28 cellular contexts compared by ENCODE assay signal in genomic region chr10:21873198-21873597, GRCh38.
A peak's percentile ranks its signal among the peaks of the same experiment; 100 is the strongest.
DNase-seq lines count a peak whose midpoint lies in the region; ATAC-seq, FAIRE-seq and TF ChIP-seq lines count a peak whose summit lies in the region.
"Had no signal": no experiment of that assay in that cellular context is flagged by ENCODE, and none has a peak within 500 bp of the region (broad histone marks: within the 10 kb centered on the region; RNA-seq: fewer than 3 reads in every experiment).

No MANE protein-coding gene starts in this region.

- H3F3A ChIP-seq in MM.1S (ENCODE audit: insufficient read depth, low read length) = no peaks in the 10 kb centered on the region

- no peak overlapping the region for H3K4me3 ChIP-seq in HepG2 (replicated peaks in 1 of 3; ENCODE audit: insufficient read depth in 1 of 3, low read depth in 2 of 3, low read length in 3 of 3)
- H3K4me3 ChIP-seq in right lobe of liver = no peak overlapping the region
- H3K4me3 ChIP-seq in trophoblast cell (ENCODE audit: low read depth, low read length) = no peak overlapping the region
- no peak overlapping the region for H3K4me3 ChIP-seq in lower leg skin (ENCODE audit: low read depth, poor library complexity, severe bottlenecking)
- H3K4me3 ChIP-seq in MM.1S (ENCODE audit: low read length) = no peak overlapping the region
- no peak overlapping the region for H3K4me3 ChIP-seq in hepatocyte
- H3K4me3 ChIP-seq: BLaER1, GM12878 had no signal

- no peak overlapping the region for H4K12ac ChIP-seq in trophoblast cell (ENCODE audit: low read depth, low read length)

- BruUV-seq in HepG2 (replicated peaks; lab: Mats Ljungman, UMichigan) = no TSS peak

- H3K9me3 ChIP-seq in HepG2 (ENCODE audit: low read length) (peaks cover 8% of the 10 kb centered on the region; the same call in 1 of the 2 replicates), right lobe of liver (no peaks in the 10 kb centered on the region), trophoblast cell (ENCODE audit: insufficient read depth, low read depth, low read length) (peaks cover 6% of the 10 kb centered on the region), MM.1S (replicated peaks; ENCODE audit: insufficient read depth, low read length) (no peaks in the 10 kb centered on the region), hepatocyte (ENCODE audit: low read depth) (peaks cover 16% of the 10 kb centered on the region)
- H3K9me3 ChIP-seq: BE2C had no signal

- no peak overlapping the region for H2AK5ac ChIP-seq in trophoblast cell (ENCODE audit: low read length)

- CTCF ChIA-PET in HepG2 (lab: Yijun Ruan, JAX; ENCODE audit: low intra/inter-chr PET ratio, low total read pairs) = no interaction called here
- CTCF ChIA-PET in WTC11 (lab: Charles Lee) = no interaction called here

- no peak overlapping the region for H4K8ac ChIP-seq in trophoblast cell (ENCODE audit: low read depth, low read length)

- no peaks in the 10 kb centered on the region for H3K36me3 ChIP-seq in HepG2 (replicated peaks in 1 of 2; ENCODE audit: control insufficient read depth in 1 of 2, insufficient read depth in 2 of 2, low read length in 2 of 2)
- H3K36me3 ChIP-seq in right lobe of liver = peaks cover 0 to 3% (median 0%) of the 10 kb centered on the region in 4 donors
- peaks cover 9 to 21% of the 10 kb centered on the region in 2 experiments for H3K36me3 ChIP-seq in trophoblast cell (ENCODE audit: control insufficient read depth in 1 of 2, insufficient read depth in 2 of 2, low read length in 2 of 2)
- H3K36me3 ChIP-seq in MM.1S (replicated peaks; ENCODE audit: insufficient read depth, low read length) = no peaks in the 10 kb centered on the region
- no peaks in the 10 kb centered on the region for H3K36me3 ChIP-seq in hepatocyte (replicated peaks; ENCODE audit: insufficient read depth, low read depth)
- H3K36me3 ChIP-seq: BE2C had no signal

- POLR2A ChIA-PET in HepG2 (lab: Yijun Ruan, JAX) (no interaction called here), WTC11 (lab: Charles Lee) (no interaction called here)

- H3K4ac ChIP-seq in trophoblast cell (ENCODE audit: low read depth, low read length) = no peak overlapping the region

- no peak overlapping the region for H3K14ac ChIP-seq in trophoblast cell (ENCODE audit: low read length)

- ATAC-seq in HepG2 (no peak), right lobe of liver (no peak), WTC11 (no peak)
- ATAC-seq: GM12878 had no signal

- H3K4me1 ChIP-seq in HepG2 (ENCODE audit: insufficient read depth, low read length) (no peaks in the 10 kb centered on the region), right lobe of liver (no peaks in the 10 kb centered on the region), trophoblast cell (ENCODE audit: control insufficient read depth in 1 of 2, insufficient read depth in 2 of 2, low read length in 2 of 2) (peaks cover 3 to 6% of the 10 kb centered on the region in 2 experiments), MM.1S (ENCODE audit: low read length) (no peaks in the 10 kb centered on the region), hepatocyte (ENCODE audit: insufficient read depth) (no peaks in the 10 kb centered on the region)
- H3K4me1 ChIP-seq: BE2C, BLaER1 had no signal

- H3K27me3 Mint-ChIP-seq in WTC11 (ENCODE audit: low read depth) = no peaks in the 10 kb centered on the region
- H3K27me3 Mint-ChIP-seq: CD4-positive, alpha-beta memory T cell; CD4-positive, CD25-positive, alpha-beta regulatory T cell had no signal

- H2BK5ac ChIP-seq in trophoblast cell (ENCODE audit: low read depth, low read length, poor library complexity) = no peak overlapping the region

- no peak overlapping the region for H4K91ac ChIP-seq in trophoblast cell (ENCODE audit: low read depth, low read length)

- H3K9me2 ChIP-seq in MM.1S (replicated peaks; ENCODE audit: insufficient read depth, low read length) = no peaks in the 10 kb centered on the region
- H3K9me2 ChIP-seq in hepatocyte (replicated peaks; ENCODE audit: insufficient read depth) = no peaks in the 10 kb centered on the region

- no peak for FAIRE-seq in HepG2 (lab: Jason Lieb, UNC)
- FAIRE-seq: A204.1, GM12878, GM12892, GM18507 had no signal

- H3K4me1 Mint-ChIP-seq in WTC11 = peaks cover 28% of the 10 kb centered on the region
- H3K4me1 Mint-ChIP-seq: CD14-positive monocyte; CD8-positive, alpha-beta memory T cell had no signal

- H2AFZ ChIP-seq in HepG2 (ENCODE audit: low read length) (no peak overlapping the region), trophoblast cell (ENCODE audit: insufficient read depth, low read length, poor library complexity) (no peak overlapping the region), MM.1S (ENCODE audit: low read length) (no peak overlapping the region), hepatocyte (no peak overlapping the region)

- H3K79me1 ChIP-seq in trophoblast cell (ENCODE audit: low read length) = peaks cover 5% of the 10 kb centered on the region

- in situ Hi-C loops in HepG2 (cut with HindIII; ENCODE audit: extremely low pct_ligation_motif_present, low pct_unique_long_range_greater_than_20kb) = no loop called here

- intact Hi-C loops in HepG2 (cut with micrococcal nuclease; ENCODE audit: unreplicated experiment) = no loop called here
- intact Hi-C loops in right lobe of liver (cut with DNase I) = no loop called here
- intact Hi-C loops in lower leg skin (cut with DNase I; ENCODE audit: low total_unique reads) = no loop called here

- no peak for TF ChIP-seq EP300 in HepG2 (IDR thresholded peaks at IDR 0.05; ENCODE audit: low read depth in 2 of 2, low read length in 2 of 2)
- TF ChIP-seq EP300 in HepG2 (CRISPR knock-in tag; IDR thresholded peaks at IDR 0.05; ENCODE audit: borderline replicate concordance) = no peak

- no peak overlapping the region for H3K27ac Mint-ChIP-seq in WTC11
- H3K27ac Mint-ChIP-seq: CD14-positive monocyte; CD4-positive, CD25-positive, alpha-beta regulatory T cell; CD8-positive, alpha-beta memory T cell had no signal

- no peak overlapping the region for H2BK120ac ChIP-seq in trophoblast cell (ENCODE audit: insufficient read depth, low read length, poor library complexity)

- TF ChIP-seq POLR2A in HepG2 (IDR thresholded peaks at IDR 0.05; ENCODE audit: insufficient read depth in 1 of 2, low read depth in 2 of 2, low read length in 2 of 2) (no peak), right lobe of liver (IDR thresholded peaks at IDR 0.05) (no peak), lower leg skin (IDR thresholded peaks at IDR 0.05) (no peak)

- H3K36me3 Mint-ChIP-seq in WTC11 = peaks cover 30% of the 10 kb centered on the region

- 94% methylated on average over 5 of the region's 5 CpGs for WGBS in HepG2 (ENCODE audit: low lambda C conversion rate)
- WGBS in right lobe of liver (ENCODE audit: insufficient coverage, low coverage, low lambda C conversion rate, missing lambda C conversion rate) = 100% methylated on average over 3 of the region's 5 CpGs
- no CpG with 5 or more reads among the region's 5 CpGs for WGBS in trophoblast cell (ENCODE audit: extremely low coverage, insufficient coverage, insufficient read length)
- WGBS in lower leg skin, 2 donors = 94 to 99% methylated on average over 5 of the region's 5 CpGs
- 96% methylated on average over 5 of the region's 5 CpGs for WGBS in hepatocyte (ENCODE audit: low lambda C conversion rate, missing lambda C conversion rate)

- no peak overlapping the region for H3K23ac ChIP-seq in trophoblast cell (ENCODE audit: low read length)

- H3K27me3 ChIP-seq in HepG2 (ENCODE audit: control insufficient read depth in 1 of 2, insufficient read depth in 2 of 2, low read length in 2 of 2) (no peaks in the 10 kb centered on the region), right lobe of liver (no peaks in the 10 kb centered on the region), trophoblast cell (ENCODE audit: insufficient read depth, low read length) (no peaks in the 10 kb centered on the region), MM.1S (replicated peaks; ENCODE audit: insufficient read depth, low read length) (no peaks in the 10 kb centered on the region), hepatocyte (no peaks in the 10 kb centered on the region)
- H3K27me3 ChIP-seq: BE2C, BLaER1 had no signal

- DNase-seq in HepG2 (ENCODE audit: low spot score) (no peak), right lobe of liver (no peak), WTC11 (ENCODE audit: low spot score) (no peak), trophoblast cell (no peak), lower leg skin (ENCODE audit: low spot score in 2 of 2) (no peak), MM.1S (no peak), hepatocyte (ENCODE audit: low spot score) (no peak)
- DNase-seq: 8988T; ACHN; BE2C; C1 segment of cervical spinal cord; CD4-positive, alpha-beta memory T cell; CD4-positive, CD25-positive, alpha-beta regulatory T cell; CD8-positive, alpha-beta memory T cell; COR-L47; DMS 273 treated with DMSO at 0.1 percent for 48 hours; DMS153; DMS53; DMS79; DND-41; EL; GDM1 had no signal

- H3K9me3 Mint-ChIP-seq in WTC11 = peaks cover 25% of the 10 kb centered on the region

- H3K4me2 ChIP-seq in HepG2 (ENCODE audit: low read depth, low read length) = no peak overlapping the region
- H3K4me2 ChIP-seq in trophoblast cell (ENCODE audit: low read length) = no peak overlapping the region
- H3K4me2 ChIP-seq in MM.1S (ENCODE audit: low read depth, low read length) = no peak overlapping the region
- H3K4me2 ChIP-seq in hepatocyte = no peak overlapping the region
- H3K4me2 ChIP-seq: BLaER1 had no signal

- no peak overlapping the region for H2BK12ac ChIP-seq in trophoblast cell (ENCODE audit: low read length)

- H3K4me3 Mint-ChIP-seq in WTC11 = no peak overlapping the region
- H3K4me3 Mint-ChIP-seq: CD14-positive monocyte; CD4-positive, alpha-beta memory T cell; CD4-positive, CD25-positive, alpha-beta regulatory T cell; CD8-positive, alpha-beta memory T cell had no signal

- no peak for TF ChIP-seq RAD21 in HepG2 (CRISPR knock-in tag; IDR thresholded peaks at IDR 0.05)

- H3K79me2 ChIP-seq in HepG2 (ENCODE audit: insufficient read depth, low read length) = no peaks in the 10 kb centered on the region
- no peaks in the 10 kb centered on the region for H3K79me2 ChIP-seq in trophoblast cell (ENCODE audit: control insufficient read depth, insufficient read depth, low read length, poor library complexity)
- H3K79me2 ChIP-seq in MM.1S (ENCODE audit: low read length) = peaks cover 22% of the 10 kb centered on the region
- no peaks in the 10 kb centered on the region for H3K79me2 ChIP-seq in hepatocyte

- H3K9ac ChIP-seq in HepG2 (ENCODE audit: insufficient read depth, low read depth, low read length) (no peak overlapping the region), trophoblast cell (ENCODE audit: low read length) (no peak overlapping the region), MM.1S (ENCODE audit: low read length) (no peak overlapping the region)
- H3K9ac ChIP-seq: BLaER1 had no signal

- TF ChIP-seq CTCF in HepG2 (CRISPR knock-in tag; IDR thresholded peaks at IDR 0.05) = no peak
- no peak for TF ChIP-seq CTCF in right lobe of liver (IDR thresholded peaks at IDR 0.05)
- no peak for TF ChIP-seq CTCF in WTC11 (IDR thresholded peaks at IDR 0.05)
- TF ChIP-seq CTCF in lower leg skin (IDR thresholded peaks at IDR 0.05) = no peak
- TF ChIP-seq CTCF in MM.1S (IDR thresholded peaks at IDR 0.05; ENCODE audit: low read length) = no peak
- TF ChIP-seq CTCF in hepatocyte (IDR thresholded peaks at IDR 0.05; ENCODE audit: poor library complexity) = no peak

- H4K20me1 ChIP-seq in HepG2 (ENCODE audit: insufficient read depth, low read length) (no peaks in the 10 kb centered on the region), MM.1S (ENCODE audit: insufficient read depth, low read length) (no peaks in the 10 kb centered on the region), hepatocyte (ENCODE audit: insufficient read depth, poor library complexity, severe bottlenecking) (no peaks in the 10 kb centered on the region)
- H4K20me1 ChIP-seq: BLaER1 had no signal

- H3K18ac ChIP-seq in trophoblast cell (ENCODE audit: low read length) = no peak overlapping the region

- no peak overlapping the region for H3K27ac ChIP-seq in HepG2 (ENCODE audit: extremely low read length, insufficient read depth, low read length)
- no peak overlapping the region for H3K27ac ChIP-seq in right lobe of liver
- H3K27ac ChIP-seq in trophoblast cell (ENCODE audit: low read depth, low read length) = peak overlapping the region; percentile 7
- H3K27ac ChIP-seq in MM.1S (ENCODE audit: low read length) = no peak overlapping the region
- H3K27ac ChIP-seq in hepatocyte = no peak overlapping the region
- H3K27ac ChIP-seq: BLaER1 had no signal

Comparison
In these comparisons a context has a peak if more than half of its experiments do, and no peak if none do; other contexts are left out.
1. Of the 50 proteins assayed by ChIP-seq in both HepG2 and WTC11: peak only in HepG2: none; only in WTC11: none; in both: ZNF317; in neither: 49.